In the genomic region with DNA sequence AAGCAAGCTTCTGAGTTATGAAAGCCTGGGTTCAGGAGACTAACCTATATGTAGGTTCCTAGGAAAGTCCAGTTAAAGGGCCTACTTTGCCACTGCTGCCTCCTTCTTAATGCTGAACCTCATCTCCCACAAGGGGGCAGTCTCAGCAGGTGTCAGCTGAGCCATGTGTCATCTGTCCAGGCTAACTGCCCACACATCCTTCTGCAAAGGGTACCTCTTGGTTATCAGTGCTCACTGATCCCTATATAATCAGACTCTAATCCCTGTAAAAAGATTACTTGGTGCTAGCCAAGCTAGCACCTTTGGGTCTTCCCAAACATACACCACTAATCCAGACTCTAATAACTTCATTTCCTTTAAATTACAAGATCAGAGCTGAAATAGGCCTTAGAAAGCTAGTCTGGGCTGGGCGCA, we compare ENCODE assay signal across 9 cellular contexts. TPM values are rescaled to one million over a fixed set of nuclear protein-coding genes. Genes with fewer than 3 reads are reported as not detected.
A peak's percentile ranks its signal among the peaks of the same experiment; 100 is the strongest.
DNase-seq lines count a peak whose midpoint lies in the region; ATAC-seq, FAIRE-seq and TF ChIP-seq lines count a peak whose summit lies in the region.
"Had no signal": no experiment of that assay in that cellular context is flagged by ENCODE, and none has a peak within 500 bp of the region (broad histone marks: within the 10 kb centered on the region; RNA-seq: fewer than 3 reads in every experiment).

No MANE protein-coding gene starts in this region.

- POLR2A ChIA-PET in GM12878 (lab: Charles Lee): interaction anchor here (0.9 to 1.7 kb wide), 6 partner anchors 11 to 72 kb away, joined by 3 to 4 read pairs (median 4); partner anchors contain the start of genes CCDC163 and MMACHC

- H3K4me3 ChIP-seq in GM12878: no peak overlapping the region
- H3K4me3 ChIP-seq: BLaER1 had no signal

- H3K79me2 ChIP-seq in GM12878 (ENCODE audit: control insufficient read depth, insufficient read depth, low read length): peaks cover 14% of the 10 kb centered on the region

- no peak for FAIRE-seq in GM12878 (lab: Jason Lieb, UNC)

- in situ Hi-C loops in GM12878 (cut with MboI): no loop called here

- H3K27ac ChIP-seq in GM12878 (ENCODE audit: control insufficient read depth, insufficient read depth): no peak overlapping the region
- H3K27ac ChIP-seq: BLaER1 had no signal

- no peaks in the 10 kb centered on the region for H3K27me3 ChIP-seq in GM12878 (replicated peaks in 1 of 2; ENCODE audit: control insufficient read depth in 2 of 2, insufficient read depth in 2 of 2, low read length in 1 of 2)
- H3K27me3 ChIP-seq: BLaER1 had no signal

- TF ChIP-seq CTCF in GM12878 (IDR thresholded peaks at IDR 0.05 in 2 of 3, conservative IDR thresholded peaks at IDR 0.05 in 1 of 3; ENCODE audit: control insufficient read depth in 2 of 3, extremely low read depth in 1 of 3, insufficient read depth in 1 of 3, low read depth in 3 of 3, low read length in 3 of 3): peak; percentile 74 to 80 (median 75)

- CTCF ChIA-PET in GM12878 (lab: Yijun Ruan, JAX): interaction anchor here (0.8 to 4.5 kb wide), 23 partner anchors 9 to 173 kb away, joined by 3 to 212 read pairs (median 7); partner anchors contain the start of genes AKR1A1, CCDC163, CCDC17 and MMACHC

- TF ChIP-seq EP300 in GM12878 (IDR thresholded peaks at IDR 0.05; ENCODE audit: borderline replicate concordance in 1 of 2, control insufficient read depth in 1 of 2, low read depth in 2 of 2, low read length in 2 of 2): no peak

- no peaks in the 10 kb centered on the region for H3K4me1 ChIP-seq in GM12878 (ENCODE audit: control insufficient read depth, insufficient read depth, low read length)

- RAD21 ChIA-PET in GM12878 (lab: Charles Lee; ENCODE audit: unreplicated experiment): interaction anchor here (0.6 to 3.7 kb wide), 13 partner anchors 9 to 746 kb away, joined by 3 to 58 read pairs (median 4); partner anchors contain the start of genes AKR1A1, CCDC163, MMACHC and NASP

- intact Hi-C loops in GM12878 (cut with micrococcal nuclease; ENCODE audit: unreplicated experiment): loop anchor here (1.0 to 10.0 kb wide), 2 partner anchors 58 to 372 kb away; no protein-coding TSS in a partner anchor

- WGBS in GM12878 (ENCODE audit: insufficient coverage, insufficient replicate concordance, low lambda C conversion rate, missing lambda C conversion rate): 95% methylated on average over 1 of the region's 1 CpG

- H3K36me3 ChIP-seq in GM12878 (ENCODE audit: control insufficient read depth in 2 of 2, insufficient read depth in 2 of 2, low read length in 1 of 2): peaks cover 21 to 51% of the 10 kb centered on the region in 2 experiments

- TF ChIP-seq POLR2A in GM12878 (IDR thresholded peaks at IDR 0.05; ENCODE audit: low read depth, low read length): no peak

- no peaks in the 10 kb centered on the region for H3K9me3 ChIP-seq in GM12878 (replicated peaks; ENCODE audit: control insufficient read depth, insufficient read depth, low read length)
- H3K9me3 ChIP-seq: BLaER1 had no signal

- SMC1A ChIA-PET in GM12878 (lab: Charles Lee; ENCODE audit: uncharacterized antibody, unreplicated experiment): interaction anchor here (0.7 to 5.6 kb wide), 22 partner anchors 9 to 335 kb away, joined by 3 to 114 read pairs (median 4); partner anchors contain the start of genes AKR1A1, CCDC163, MMACHC and NASP

- TF ChIP-seq RAD21 in GM12878 (IDR thresholded peaks at IDR 0.05; ENCODE audit: insufficient read depth, low read depth, low read length): peak; percentile 82

- no peak overlapping the region for H3K9ac ChIP-seq in GM12878 (ENCODE audit: control insufficient read depth, insufficient read depth, low read length)
- H3K9ac ChIP-seq: BLaER1 had no signal

- BruUV-seq in GM12878 (replicated peaks; lab: Mats Ljungman, UMichigan): no TSS peak

- H2AFZ ChIP-seq in GM12878 (ENCODE audit: control insufficient read depth, low read depth, low read length): no peak overlapping the region

- H4K20me1 ChIP-seq in GM12878 (ENCODE audit: control insufficient read depth, insufficient read depth): 0 out of 2 replicates have a peak, but pooled peaks cover 2% of the 10 kb centered on the region

- DNase-seq in NCI-H1436 (lab: John Stamatoyannopoulos, UW): peak; percentile 33
- no peak for DNase-seq in NCI-H1436 treated with DMSO at 0.1 percent for 48 hours (lab: John Stamatoyannopoulos, UW)
- peak; percentile 57 for DNase-seq in NCI-H1092 treated with DMSO at 0.1 percent for 48 hours (lab: John Stamatoyannopoulos, UW)
- peak; percentile 44 for DNase-seq in T-helper 9 cell
- no peak for DNase-seq in GM12878 (ENCODE audit: low read depth, low spot score)
- DNase-seq in inferior parietal cortex (ENCODE audit: extremely low spot score): peak; percentile 66
- DNase-seq in stimulated activated CD4-positive, alpha-beta T cell treated with anti-CD3 and anti-CD28 coated beads, Interleukin-4, amount 100 ng/mL, for 24 hours: peak; percentile 64

- ATAC-seq in GM12878 (peak; percentile 86), HG03097 (IDR thresholded peaks at IDR 0.05; ENCODE audit: low FRiP score, unreplicated experiment) (no peak)

- H3K4me2 ChIP-seq in GM12878 (ENCODE audit: control insufficient read depth, insufficient read depth): no peak overlapping the region
- H3K4me2 ChIP-seq: BLaER1 had no signal

RNA-seq across cellular contexts. Expression of gene PRDX1, which starts 9.0 kb away (rescaled TPM):
- total RNA-seq in GM12878 (2013; cell fraction: nucleolus; rRNA removed): 28.3 and 29.3 TPM in 2 replicates
- total RNA-seq in GM12878 (2014; rRNA removed) (822 and 988 TPM in 2 replicates), GM12878 (2014; rRNA removed; fragmentation: Illumina TruSeq; extraction: Trizol) (779 and 790 TPM in 2 replicates), GM12878 (2021) (630 and 659 TPM in 2 replicates)
- polyA plus RNA-seq in GM12878 (2011; ENCODE audit: low read depth): 509 TPM
- polyA plus RNA-seq in GM12878 (2011; rRNA removed) (784 and 883 TPM in 2 replicates), GM12878 (2014; fragmentation: Illumina TruSeq; extraction: Trizol) (752 and 883 TPM in 2 replicates), GM12878 (2014; fragmentation: Nextera tagmentation; extraction: Ambion mirVana) (1,000 to 10,000 TPM; 1,264 to 1,775 TPM), GM12878 (2014; rRNA removed) (763 and 801 TPM in 2 replicates), GM12878 (2016; fragmentation: Nextera tagmentation; extraction: Ambion mirVana) (1,000 to 10,000 TPM; 1,223 to 1,315 TPM)
- 460 and 514 TPM in 2 replicates for polyA plus RNA-seq in GM12878 (2011; cell fraction: cytosol; rRNA removed)
- 254 and 281 TPM in 2 replicates for polyA plus RNA-seq in GM12878 (2011; cell fraction: nucleus; rRNA removed)
- polyA plus RNA-seq in GM12878 (2012): 373 and 379 TPM in 2 replicates
- polyA minus RNA-seq in GM12878 (2011; rRNA and poly(A)+ RNA removed): 315 and 352 TPM in 2 replicates
- polyA minus RNA-seq in GM12878 (2011; cell fraction: cytosol; rRNA and poly(A)+ RNA removed): 102 and 104 TPM in 2 replicates
- 49.7 and 63.3 TPM in 2 replicates for polyA minus RNA-seq in GM12878 (2011; cell fraction: nucleus; rRNA and poly(A)+ RNA removed)

RNA-seq across cellular contexts. Expression of gene MMACHC, which starts 12.5 kb away (rescaled TPM):
- total RNA-seq in GM12878 (2013; cell fraction: nucleolus; rRNA removed): 5.3 and 6.3 TPM in 2 replicates
- total RNA-seq in GM12878 (2014; rRNA removed) (10.8 and 13.6 TPM in 2 replicates), GM12878 (2014; rRNA removed; fragmentation: Illumina TruSeq; extraction: Trizol) (7.3 and 7.6 TPM in 2 replicates), GM12878 (2021) (14.2 and 14.8 TPM in 2 replicates)
- polyA plus RNA-seq in GM12878 (2011; ENCODE audit: low read depth): 1.5 TPM
- polyA plus RNA-seq in GM12878 (2011; rRNA removed) (5.6 and 6.8 TPM in 2 replicates), GM12878 (2014; fragmentation: Illumina TruSeq; extraction: Trizol) (8.1 and 11.7 TPM in 2 replicates), GM12878 (2014; fragmentation: Nextera tagmentation; extraction: Ambion mirVana) (1 to 10 TPM; 4.6 to 5.7 TPM), GM12878 (2014; rRNA removed) (9.4 and 9.8 TPM in 2 replicates), GM12878 (2016; fragmentation: Nextera tagmentation; extraction: Ambion mirVana) (10 to 100 TPM in 1 of 2 experiments, 1 to 10 TPM in 1; 10.0 to 12.3 TPM)
- 10.3 and 10.8 TPM in 2 replicates for polyA plus RNA-seq in GM12878 (2011; cell fraction: cytosol; rRNA removed)
- polyA plus RNA-seq in GM12878 (2011; cell fraction: nucleus; rRNA removed): 5.8 and 6.5 TPM in 2 replicates
- 5.1 and 5.9 TPM in 2 replicates for polyA plus RNA-seq in GM12878 (2012)
- polyA minus RNA-seq in GM12878 (2011; rRNA and poly(A)+ RNA removed): 12.1 and 19.3 TPM in 2 replicates
- 4.7 and 5.9 TPM in 2 replicates for polyA minus RNA-seq in GM12878 (2011; cell fraction: cytosol; rRNA and poly(A)+ RNA removed)
- polyA minus RNA-seq in GM12878 (2011; cell fraction: nucleus; rRNA and poly(A)+ RNA removed): 3.0 and 5.8 TPM in 2 replicates

RNA-seq across cellular contexts. Expression of gene CCDC163, which starts 12.8 kb away (rescaled TPM):
- 2.0 and 2.6 TPM in 2 replicates for total RNA-seq in GM12878 (2013; cell fraction: nucleolus; rRNA removed)
- total RNA-seq in GM12878 (2014; rRNA removed) (2.3 and 3.2 TPM in 2 replicates), GM12878 (2014; rRNA removed; fragmentation: Illumina TruSeq; extraction: Trizol) (2.0 and 2.1 TPM in 2 replicates), GM12878 (2021) (2.4 and 2.9 TPM in 2 replicates)
- polyA plus RNA-seq in GM12878 (2011; ENCODE audit: low read depth): 2.5 TPM
- polyA plus RNA-seq in GM12878 (2011; rRNA removed) (2.6 and 3.2 TPM in 2 replicates), GM12878 (2014; fragmentation: Illumina TruSeq; extraction: Trizol) (2.7 and 3.0 TPM in 2 replicates), GM12878 (2014; fragmentation: Nextera tagmentation; extraction: Ambion mirVana) (1 to 10 TPM; 1.4 to 2.3 TPM), GM12878 (2014; rRNA removed) (3.6 and 5.3 TPM in 2 replicates), GM12878 (2016; fragmentation: Nextera tagmentation; extraction: Ambion mirVana) (1 to 10 TPM; 2.3 to 4.0 TPM)
- 5.2 and 6.2 TPM in 2 replicates for polyA plus RNA-seq in GM12878 (2011; cell fraction: cytosol; rRNA removed)
- polyA plus RNA-seq in GM12878 (2011; cell fraction: nucleus; rRNA removed): 3.1 and 4.0 TPM in 2 replicates
- polyA plus RNA-seq in GM12878 (2012): 3.4 and 4.8 TPM in 2 replicates
- polyA minus RNA-seq in GM12878 (2011; rRNA and poly(A)+ RNA removed): 3.3 and 3.9 TPM in 2 replicates
- 0.94 and 3.0 TPM in 2 replicates for polyA minus RNA-seq in GM12878 (2011; cell fraction: cytosol; rRNA and poly(A)+ RNA removed)
- 3.5 and 3.9 TPM in 2 replicates for polyA minus RNA-seq in GM12878 (2011; cell fraction: nucleus; rRNA and poly(A)+ RNA removed)

RNA-seq across cellular contexts. Expression of gene TESK2, which starts 21.7 kb away (rescaled TPM):
- total RNA-seq in GM12878 (2013; cell fraction: nucleolus; rRNA removed): 16.5 and 21.3 TPM in 2 replicates
- 5.7 and 6.8 TPM in 2 replicates for total RNA-seq in GM12878 (2014; rRNA removed)
- total RNA-seq in GM12878 (2014; rRNA removed; fragmentation: Illumina TruSeq; extraction: Trizol): 4.4 and 4.7 TPM in 2 replicates
- 6.2 and 7.1 TPM in 2 replicates for total RNA-seq in GM12878 (2021)
- polyA plus RNA-seq in GM12878 (2011; ENCODE audit: low read depth): 7.6 TPM
- polyA plus RNA-seq in GM12878 (2011; rRNA removed): 8.3 and 10.0 TPM in 2 replicates
- 7.9 and 9.5 TPM in 2 replicates for polyA plus RNA-seq in GM12878 (2011; cell fraction: cytosol; rRNA removed)
- 10.4 and 12.5 TPM in 2 replicates for polyA plus RNA-seq in GM12878 (2011; cell fraction: nucleus; rRNA removed)
- polyA plus RNA-seq in GM12878 (2012): 7.3 and 10.3 TPM in 2 replicates
- 6.7 and 7.5 TPM in 2 replicates for polyA plus RNA-seq in GM12878 (2014; fragmentation: Illumina TruSeq; extraction: Trizol)
- polyA plus RNA-seq in GM12878 (2014; fragmentation: Nextera tagmentation; extraction: Ambion mirVana): 1 to 10 TPM; 2.2 to 2.5 TPM
- polyA plus RNA-seq in GM12878 (2014; rRNA removed): 5.9 and 7.1 TPM in 2 replicates
- 1 to 10 TPM; 3.6 to 3.9 TPM for polyA plus RNA-seq in GM12878 (2016; fragmentation: Nextera tagmentation; extraction: Ambion mirVana)
- 6.1 and 11.0 TPM in 2 replicates for polyA minus RNA-seq in GM12878 (2011; rRNA and poly(A)+ RNA removed)
- polyA minus RNA-seq in GM12878 (2011; cell fraction: cytosol; rRNA and poly(A)+ RNA removed): 1.4 and 3.2 TPM in 2 replicates
- polyA minus RNA-seq in GM12878 (2011; cell fraction: nucleus; rRNA and poly(A)+ RNA removed): 3.3 and 3.5 TPM in 2 replicates

RNA-seq across cellular contexts. Expression of gene AKR1A1, which starts 38.0 kb away (rescaled TPM):
- 82.3 and 85.2 TPM in 2 replicates for total RNA-seq in GM12878 (2013; cell fraction: nucleolus; rRNA removed)
- total RNA-seq in GM12878 (2014; rRNA removed): 208 and 209 TPM in 2 replicates
- total RNA-seq in GM12878 (2014; rRNA removed; fragmentation: Illumina TruSeq; extraction: Trizol): 187 and 189 TPM in 2 replicates
- 259 and 260 TPM in 2 replicates for total RNA-seq in GM12878 (2021)
- polyA plus RNA-seq in GM12878 (2011; ENCODE audit: low read depth): 223 TPM
- polyA plus RNA-seq in GM12878 (2011; rRNA removed): 243 and 335 TPM in 2 replicates
- 422 and 450 TPM in 2 replicates for polyA plus RNA-seq in GM12878 (2011; cell fraction: cytosol; rRNA removed)
- 238 and 249 TPM in 2 replicates for polyA plus RNA-seq in GM12878 (2011; cell fraction: nucleus; rRNA removed)
- polyA plus RNA-seq in GM12878 (2012): 188 and 204 TPM in 2 replicates
- 182 and 222 TPM in 2 replicates for polyA plus RNA-seq in GM12878 (2014; fragmentation: Illumina TruSeq; extraction: Trizol)
- polyA plus RNA-seq in GM12878 (2014; fragmentation: Nextera tagmentation; extraction: Ambion mirVana): 100 to 1,000 TPM; 199 to 200 TPM
- 253 and 265 TPM in 2 replicates for polyA plus RNA-seq in GM12878 (2014; rRNA removed)
- 100 to 1,000 TPM; 309 to 334 TPM for polyA plus RNA-seq in GM12878 (2016; fragmentation: Nextera tagmentation; extraction: Ambion mirVana)
- 265 and 347 TPM in 2 replicates for polyA minus RNA-seq in GM12878 (2011; rRNA and poly(A)+ RNA removed)
- polyA minus RNA-seq in GM12878 (2011; cell fraction: cytosol; rRNA and poly(A)+ RNA removed): 80.9 and 94.5 TPM in 2 replicates
- 56.6 and 85.1 TPM in 2 replicates for polyA minus RNA-seq in GM12878 (2011; cell fraction: nucleus; rRNA and poly(A)+ RNA removed)

Comparison
In these comparisons a context has a peak if more than half of its experiments do, and no peak if none do; other contexts are left out.
1. DNase-seq: peak in NCI-H1436 (single experiment), NCI-H1092 treated with DMSO at 0.1 percent for 48 hours (single experiment), T-helper 9 cell (single experiment), inferior parietal cortex (single experiment) and stimulated activated CD4-positive, alpha-beta T cell treated with anti-CD3 and anti-CD28 coated beads, Interleukin-4, amount 100 ng/mL, for 24 hours (single experiment); none in NCI-H1436 treated with DMSO at 0.1 percent for 48 hours (single experiment) and GM12878 (single experiment).